Comparison of ENCODE assay signal across 8 cellular contexts in genomic region chr1:27884182-27884954, GRCh38. TPM values are rescaled to one million over a fixed set of nuclear protein-coding genes. Genes with fewer than 3 reads are reported as not detected.
DNase-seq lines count a peak whose midpoint lies in the region; ATAC-seq and TF ChIP-seq lines count a peak whose summit lies in the region.

No MANE protein-coding gene starts in this region.

- no peaks in the 10 kb centered on the region for H3K9me3 Mint-ChIP-seq in activated CD4-positive, alpha-beta memory T cell treated with anti-CD3 and anti-CD28 coated beads for 36 hours
- no peaks in the 10 kb centered on the region for H3K9me3 Mint-ChIP-seq in neural crest cell

- intact Hi-C loops in activated CD4-positive, alpha-beta memory T cell treated with anti-CD3 and anti-CD28 coated beads for 36 hours (cut with micrococcal nuclease), result no loop called here

- peaks cover 49% of the 10 kb centered on the region for H3K4me1 Mint-ChIP-seq in activated CD4-positive, alpha-beta memory T cell treated with anti-CD3 and anti-CD28 coated beads for 36 hours (ENCODE audit: low read depth)
- H3K4me1 Mint-ChIP-seq in neural crest cell, result no peaks in the 10 kb centered on the region

- H3K27me3 Mint-ChIP-seq in activated CD4-positive, alpha-beta memory T cell treated with anti-CD3 and anti-CD28 coated beads for 36 hours, result no peaks in the 10 kb centered on the region
- H3K27me3 Mint-ChIP-seq in neural crest cell (ENCODE audit: low read depth), result no peaks in the 10 kb centered on the region

- ATAC-seq in GM18498 (IDR thresholded peaks at IDR 0.05; ENCODE audit: unreplicated experiment), result peak; percentile 44
- ATAC-seq in HG02610 (IDR thresholded peaks at IDR 0.05; ENCODE audit: unreplicated experiment), result peak; percentile 66
- no peak for ATAC-seq in HG03097 (IDR thresholded peaks at IDR 0.05; ENCODE audit: low FRiP score, unreplicated experiment)
- no peak for ATAC-seq in GM21825 (IDR thresholded peaks at IDR 0.05; ENCODE audit: unreplicated experiment)

- peaks cover 40% of the 10 kb centered on the region for H3K36me3 Mint-ChIP-seq in activated CD4-positive, alpha-beta memory T cell treated with anti-CD3 and anti-CD28 coated beads for 36 hours
- H3K36me3 Mint-ChIP-seq in neural crest cell (ENCODE audit: low read depth), result peaks cover 5% of the 10 kb centered on the region

- H3K27ac Mint-ChIP-seq in activated CD4-positive, alpha-beta memory T cell treated with anti-CD3 and anti-CD28 coated beads for 36 hours, result peak overlapping the region; percentile 51
- H3K27ac Mint-ChIP-seq in neural crest cell (ENCODE audit: unreplicated experiment), result peak overlapping the region; percentile 67

- H3K4me3 Mint-ChIP-seq in activated CD4-positive, alpha-beta memory T cell treated with anti-CD3 and anti-CD28 coated beads for 36 hours, result no peak overlapping the region
- no peak overlapping the region for H3K4me3 Mint-ChIP-seq in neural crest cell

- no peak for TF ChIP-seq CTCF in neural crest cell (conservative IDR thresholded peaks at IDR 0.05)

- CTCF ChIA-PET in activated CD4-positive, alpha-beta memory T cell treated with anti-CD3 and anti-CD28 coated beads for 36 hours (lab: Charles Lee), result interaction anchor here (1.1 kb wide), 1 partner anchor 324 kb away, joined by 3 read pairs; no protein-coding TSS in a partner anchor

- DNase-seq in activated CD4-positive, alpha-beta memory T cell treated with anti-CD3 and anti-CD28 coated beads for 36 hours, result peak; percentile 30
- no peak for DNase-seq in neural crest cell (ENCODE audit: low read depth, low spot score)
- DNase-seq in retina, result no peak
- no peak for DNase-seq in COR-L47 (lab: John Stamatoyannopoulos, UW)

- POLR2A ChIA-PET in activated CD4-positive, alpha-beta memory T cell treated with anti-CD3 and anti-CD28 coated beads for 36 hours (lab: Charles Lee), result no interaction called here

RNA-seq across cellular contexts. Expression of gene THEMIS2, which starts 12.0 kb away (rescaled TPM):
- 10 to 100 TPM; 27.4 to 29.3 TPM for total RNA-seq in activated CD4-positive, alpha-beta memory T cell treated with anti-CD3 and anti-CD28 coated beads for 36 hours
- total RNA-seq in neural crest cell, result 5.5 and 5.7 TPM in 2 replicates

RNA-seq across cellular contexts. Expression of gene RPA2, which starts 30.0 kb away (rescaled TPM):
- total RNA-seq in activated CD4-positive, alpha-beta memory T cell treated with anti-CD3 and anti-CD28 coated beads for 36 hours, result 10 to 100 TPM; 90.2 to 94.8 TPM
- total RNA-seq in neural crest cell, result 63.0 and 72.1 TPM in 2 replicates

RNA-seq across cellular contexts. Expression of gene SMPDL3B, which starts 50.4 kb away (rescaled TPM):
- under 1 TPM; 0.36 to 0.46 TPM for total RNA-seq in activated CD4-positive, alpha-beta memory T cell treated with anti-CD3 and anti-CD28 coated beads for 36 hours
- total RNA-seq in neural crest cell, result not detected in 2 replicates

RNA-seq across cellular contexts. Expression of gene PPP1R8, which starts 53.8 kb away (rescaled TPM):
- total RNA-seq in activated CD4-positive, alpha-beta memory T cell treated with anti-CD3 and anti-CD28 coated beads for 36 hours, result 10 to 100 TPM; 42.9 to 43.8 TPM
- total RNA-seq in neural crest cell, result 66.1 and 70.4 TPM in 2 replicates

Comparison
In these comparisons a context has a peak if more than half of its experiments do, and no peak if none do; other contexts are left out.
1. ATAC-seq: peak in GM18498 (single experiment) and HG02610 (single experiment); none in HG03097 (single experiment) and GM21825 (single experiment).